ENCODE assay signal across 8 cellular contexts in the genomic region with DNA sequence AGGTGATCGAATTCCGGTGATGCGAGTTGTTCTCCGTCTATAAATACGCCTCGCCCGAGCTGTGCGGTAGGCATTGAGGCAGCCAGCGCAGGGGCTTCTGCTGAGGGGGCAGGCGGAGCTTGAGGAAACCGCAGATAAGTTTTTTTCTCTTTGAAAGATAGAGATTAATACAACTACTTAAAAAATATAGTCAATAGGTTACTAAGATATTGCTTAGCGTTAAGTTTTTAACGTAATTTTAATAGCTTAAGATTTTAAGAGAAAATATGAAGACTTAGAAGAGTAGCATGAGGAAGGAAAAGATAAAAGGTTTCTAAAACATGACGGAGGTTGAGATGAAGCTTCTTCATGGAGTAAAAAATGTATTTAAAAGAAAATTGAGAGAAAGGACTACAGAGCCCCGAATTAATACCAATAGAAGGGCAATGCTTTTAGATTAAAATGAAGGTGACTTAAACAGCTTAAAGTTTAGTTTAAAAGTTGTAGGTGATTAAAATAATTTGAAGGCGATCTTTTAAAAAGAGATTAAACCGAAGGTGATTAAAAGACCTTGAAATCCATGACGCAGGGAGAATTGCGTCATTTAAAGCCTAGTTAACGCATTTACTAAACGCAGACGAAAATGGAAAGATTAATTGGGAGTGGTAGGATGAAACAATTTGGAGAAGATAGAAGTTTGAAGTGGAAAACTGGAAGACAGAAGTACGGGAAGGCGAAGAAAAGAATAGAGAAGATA. TPM values are rescaled to one million over a fixed set of nuclear protein-coding genes. Genes with fewer than 3 reads are reported as not detected.
DNase-seq lines count a peak whose midpoint lies in the region; TF ChIP-seq lines count a peak whose summit lies in the region.

MALAT1 (plus strand) TSS at position 69 of the 736 bp plus-strand sequence.

- H4K20me1 ChIP-seq in OCI-LY1 (ENCODE audit: insufficient read depth, low read length), result no peaks in the 10 kb centered on the region

- TF ChIP-seq CTCF in OCI-LY1 (IDR thresholded peaks at IDR 0.05; ENCODE audit: low read length), result no peak
- TF ChIP-seq CTCF in endothelial cell (IDR thresholded peaks at IDR 0.05; ENCODE audit: unreplicated experiment), result no peak

- H3K9me3 Mint-ChIP-seq in endothelial cell (ENCODE audit: unreplicated experiment), result no peaks in the 10 kb centered on the region

- H3K27ac ChIP-seq in OCI-LY1 (ENCODE audit: low read depth, low read length, poor library complexity, severe bottlenecking), result peak within 1 kb of the TSS; percentile 99

- no peaks in the 10 kb centered on the region for H3K9me2 ChIP-seq in OCI-LY1 (ENCODE audit: low read depth, low read length)

- H3K4me1 ChIP-seq in OCI-LY1 (ENCODE audit: insufficient read depth, low read length, severe bottlenecking) (peaks cover 53% of the 10 kb centered on the region), mononuclear cell (ENCODE audit: insufficient read depth, low read length) (peaks cover 38% of the 10 kb centered on the region)

- peaks cover 50% of the 10 kb centered on the region for H3F3A ChIP-seq in OCI-LY1 (ENCODE audit: insufficient read depth, low read length)

- peak; percentile 45 for DNase-seq in HuH-7 (ENCODE audit: low spot score)
- peak; percentile 88 for DNase-seq in activated CD8-positive, alpha-beta memory T cell treated with anti-CD3 and anti-CD28 coated beads, Interleukin-2, amount 50 U/mL, for 24 hours (ENCODE audit: extremely low read depth)
- peak; percentile 93 for DNase-seq in endothelial cell (ENCODE audit: low spot score)
- peak; percentile 89 to 92 for DNase-seq in stimulated activated CD8-positive, alpha-beta memory T cell treated with anti-CD3 and anti-CD28 coated beads, Interleukin-2, amount 100 ng/mL, for 1 hour (ENCODE audit: low read depth in 2 of 2)
- DNase-seq in GM19240 (ENCODE audit: insufficient read length, low spot score), result no peak

- H3K27me3 ChIP-seq in OCI-LY1 (ENCODE audit: insufficient read depth, low read length) (no peaks in the 10 kb centered on the region), mononuclear cell (ENCODE audit: insufficient read depth, low read length) (no peaks in the 10 kb centered on the region)

- H3K9ac ChIP-seq in OCI-LY1 (ENCODE audit: low read length), result peak within 1 kb of the TSS; percentile 99

- H3K36me3 Mint-ChIP-seq in endothelial cell (ENCODE audit: low read depth, unreplicated experiment), result peaks cover 13% of the 10 kb centered on the region

- peak within 1 kb of the TSS; percentile 95 for H3K4me2 ChIP-seq in OCI-LY1 (ENCODE audit: low read length)

- H3K9me3 ChIP-seq in OCI-LY1 (ENCODE audit: low read length) (no peaks in the 10 kb centered on the region), mononuclear cell (ENCODE audit: low read depth, low read length) (no peaks in the 10 kb centered on the region)

- H3K4me3 ChIP-seq in GM08714 (ENCODE audit: low read length) (peak within 1 kb of the TSS; percentile 99), OCI-LY1 (ENCODE audit: low read depth, low read length, poor library complexity, severe bottlenecking) (peak within 1 kb of the TSS; percentile 77), mononuclear cell (ENCODE audit: low read length) (peak within 1 kb of the TSS; percentile 99)

- peaks cover 53% of the 10 kb centered on the region for H3K79me2 ChIP-seq in OCI-LY1 (ENCODE audit: insufficient read depth, low read length)

- H3K4me1 Mint-ChIP-seq in endothelial cell (ENCODE audit: unreplicated experiment), result peaks cover 31% of the 10 kb centered on the region

- H3K36me3 ChIP-seq in OCI-LY1 (ENCODE audit: insufficient read depth, low read length), result peaks cover 52% of the 10 kb centered on the region

- no peak within 1 kb of the TSS for H3K4me3 Mint-ChIP-seq in endothelial cell (ENCODE audit: unreplicated experiment)

- no peak within 1 kb of the TSS for H2AFZ ChIP-seq in OCI-LY1 (ENCODE audit: low read length)

- peaks cover 14% of the 10 kb centered on the region for H3K27me3 Mint-ChIP-seq in endothelial cell (ENCODE audit: unreplicated experiment)

- no peak within 1 kb of the TSS for H3K27ac Mint-ChIP-seq in endothelial cell (ENCODE audit: unreplicated experiment)

RNA-seq across cellular contexts. Expression of gene MALAT1, which starts in this region (rescaled TPM):
- total RNA-seq in endothelial cell (ENCODE audit: unreplicated experiment) (4,747 TPM), mononuclear cell (22,943 TPM)
